1 cellular context compared by ENCODE assay signal in the genomic region with DNA sequence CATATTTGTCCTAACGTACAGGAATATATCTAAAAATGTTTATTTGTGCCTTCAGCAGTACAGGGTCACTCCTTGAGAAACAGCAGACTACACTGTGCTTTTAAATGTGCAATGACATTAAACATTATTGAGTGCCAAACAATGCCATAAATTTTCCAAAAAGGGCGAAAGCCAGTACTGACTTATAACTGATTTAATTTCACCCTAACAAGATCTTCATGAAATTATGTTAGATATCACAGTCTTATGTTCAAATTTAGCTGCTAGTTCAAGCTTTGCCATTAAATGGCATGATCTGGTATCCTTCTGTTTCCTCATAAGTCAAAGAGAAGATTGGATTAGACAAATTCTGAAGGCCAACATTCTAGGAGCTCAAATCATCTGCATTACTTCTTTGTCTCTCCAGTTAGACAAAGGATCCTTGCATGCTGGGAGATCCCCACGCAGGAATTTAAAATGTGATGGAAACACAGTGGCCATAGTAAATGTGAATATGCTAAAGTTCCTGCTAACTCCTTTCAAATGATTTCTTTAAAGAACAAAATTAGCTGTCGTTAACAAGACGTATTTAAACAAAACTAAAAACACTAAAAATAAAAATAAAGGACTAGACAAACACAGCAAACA.
TF ChIP-seq lines count a peak whose summit lies in the region.

No MANE protein-coding gene starts in this region.

TF ChIP-seq in GM12878, 131 proteins besides CTCF, POLR2A, EP300 and RAD21 (continued from another document):
- TF ChIP-seq, protein P1, sequence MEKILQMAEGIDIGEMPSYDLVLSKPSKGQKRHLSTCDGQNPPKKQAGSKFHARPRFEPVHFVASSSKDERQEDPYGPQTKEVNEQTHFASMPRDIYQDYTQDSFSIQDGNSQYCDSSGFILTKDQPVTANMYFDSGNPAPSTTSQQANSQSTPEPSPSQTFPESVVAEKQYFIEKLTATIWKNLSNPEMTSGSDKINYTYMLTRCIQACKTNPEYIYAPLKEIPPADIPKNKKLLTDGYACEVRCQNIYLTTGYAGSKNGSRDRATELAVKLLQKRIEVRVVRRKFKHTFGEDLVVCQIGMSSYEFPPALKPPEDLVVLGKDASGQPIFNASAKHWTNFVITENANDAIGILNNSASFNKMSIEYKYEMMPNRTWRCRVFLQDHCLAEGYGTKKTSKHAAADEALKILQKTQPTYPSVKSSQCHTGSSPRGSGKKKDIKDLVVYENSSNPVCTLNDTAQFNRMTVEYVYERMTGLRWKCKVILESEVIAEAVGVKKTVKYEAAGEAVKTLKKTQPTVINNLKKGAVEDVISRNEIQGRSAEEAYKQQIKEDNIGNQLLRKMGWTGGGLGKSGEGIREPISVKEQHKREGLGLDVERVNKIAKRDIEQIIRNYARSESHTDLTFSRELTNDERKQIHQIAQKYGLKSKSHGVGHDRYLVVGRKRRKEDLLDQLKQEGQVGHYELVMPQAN (conservative IDR thresholded peaks at IDR 0.05) = no peak
- TF ChIP-seq NFIC (IDR thresholded peaks at IDR 0.05; ENCODE audit: low read depth, low read length) (no peak), RBBP5 (conservative IDR thresholded peaks at IDR 0.05) (no peak), IRF4 (IDR thresholded peaks at IDR 0.05; ENCODE audit: low read depth, low read length) (no peak), SMAD1 (IDR thresholded peaks at IDR 0.05; ENCODE audit: low read depth, partially characterized antibody) (no peak), MYC (IDR thresholded peaks at IDR 0.05; ENCODE audit: insufficient read depth, insufficient read length, insufficient replicate concordance, low read length, severe bottlenecking) (no peak), SUPT20H (IDR thresholded peaks at IDR 0.05; ENCODE audit: borderline replicate concordance, control insufficient read depth, low read depth, low read length) (no peak), TCF3 (IDR thresholded peaks at IDR 0.05; ENCODE audit: borderline replicate concordance, insufficient read depth, low read depth, low read length) (no peak), RB1 (IDR thresholded peaks at IDR 0.05; ENCODE audit: borderline replicate concordance) (no peak), TAF1 (IDR thresholded peaks at IDR 0.05; ENCODE audit: borderline replicate concordance, low read depth, low read length) (no peak), BCL11A (IDR thresholded peaks at IDR 0.05; ENCODE audit: low read depth, low read length) (no peak)
- TF ChIP-seq, protein P2, sequence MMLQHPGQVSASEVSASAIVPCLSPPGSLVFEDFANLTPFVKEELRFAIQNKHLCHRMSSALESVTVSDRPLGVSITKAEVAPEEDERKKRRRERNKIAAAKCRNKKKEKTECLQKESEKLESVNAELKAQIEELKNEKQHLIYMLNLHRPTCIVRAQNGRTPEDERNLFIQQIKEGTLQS (IDR thresholded peaks at IDR 0.05; ENCODE audit: borderline replicate concordance, extremely low read depth, low read depth, low read length) = no peak
- TF ChIP-seq, protein P3, sequence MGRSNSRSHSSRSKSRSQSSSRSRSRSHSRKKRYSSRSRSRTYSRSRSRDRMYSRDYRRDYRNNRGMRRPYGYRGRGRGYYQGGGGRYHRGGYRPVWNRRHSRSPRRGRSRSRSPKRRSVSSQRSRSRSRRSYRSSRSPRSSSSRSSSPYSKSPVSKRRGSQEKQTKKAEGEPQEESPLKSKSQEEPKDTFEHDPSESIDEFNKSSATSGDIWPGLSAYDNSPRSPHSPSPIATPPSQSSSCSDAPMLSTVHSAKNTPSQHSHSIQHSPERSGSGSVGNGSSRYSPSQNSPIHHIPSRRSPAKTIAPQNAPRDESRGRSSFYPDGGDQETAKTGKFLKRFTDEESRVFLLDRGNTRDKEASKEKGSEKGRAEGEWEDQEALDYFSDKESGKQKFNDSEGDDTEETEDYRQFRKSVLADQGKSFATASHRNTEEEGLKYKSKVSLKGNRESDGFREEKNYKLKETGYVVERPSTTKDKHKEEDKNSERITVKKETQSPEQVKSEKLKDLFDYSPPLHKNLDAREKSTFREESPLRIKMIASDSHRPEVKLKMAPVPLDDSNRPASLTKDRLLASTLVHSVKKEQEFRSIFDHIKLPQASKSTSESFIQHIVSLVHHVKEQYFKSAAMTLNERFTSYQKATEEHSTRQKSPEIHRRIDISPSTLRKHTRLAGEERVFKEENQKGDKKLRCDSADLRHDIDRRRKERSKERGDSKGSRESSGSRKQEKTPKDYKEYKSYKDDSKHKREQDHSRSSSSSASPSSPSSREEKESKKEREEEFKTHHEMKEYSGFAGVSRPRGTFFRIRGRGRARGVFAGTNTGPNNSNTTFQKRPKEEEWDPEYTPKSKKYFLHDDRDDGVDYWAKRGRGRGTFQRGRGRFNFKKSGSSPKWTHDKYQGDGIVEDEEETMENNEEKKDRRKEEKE (IDR thresholded peaks at IDR 0.05) = no peak
